8 cellular contexts compared by ENCODE assay signal in the genomic region with DNA sequence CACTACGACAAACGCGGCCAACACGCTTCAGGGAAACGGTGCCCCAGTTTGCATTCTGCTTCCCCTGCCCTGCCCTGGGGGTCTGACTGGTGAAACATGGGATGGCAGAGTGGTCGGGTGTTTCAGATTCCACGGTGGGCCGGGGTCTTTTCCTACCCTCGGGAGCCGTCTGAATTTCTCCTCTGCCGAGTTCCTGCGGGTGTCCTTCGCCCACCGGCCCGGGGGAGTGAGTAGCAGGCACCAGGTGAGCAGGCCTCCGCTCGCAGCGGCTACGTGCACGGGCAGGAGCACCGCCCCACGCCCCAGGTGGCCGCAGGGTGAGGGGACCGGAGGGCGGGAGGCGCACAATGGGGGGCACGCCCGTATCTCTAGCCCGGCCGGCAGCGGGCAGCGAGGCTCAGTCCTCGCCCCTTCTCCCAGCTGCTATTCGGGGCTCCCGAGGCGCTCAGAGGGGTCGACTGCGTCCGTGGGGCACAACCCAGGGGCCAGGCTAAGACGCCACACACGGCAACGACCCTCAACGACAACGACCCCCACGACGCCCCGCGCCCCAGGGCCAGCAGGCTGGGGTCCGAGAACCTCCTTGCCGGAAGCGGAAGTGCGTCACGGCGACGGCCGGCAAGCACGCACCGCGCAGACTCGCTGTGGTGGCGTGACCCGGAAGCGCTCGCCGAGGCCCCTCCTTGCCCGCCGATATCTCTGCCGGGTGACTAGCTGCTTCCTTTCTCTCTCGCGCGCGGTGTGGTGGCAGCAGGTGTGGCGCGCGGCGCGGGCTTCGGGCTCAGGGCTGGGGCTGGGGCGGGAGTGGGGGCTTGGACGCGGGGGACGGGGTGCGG. TPM values are rescaled to one million over a fixed set of nuclear protein-coding genes. Genes with fewer than 3 reads are reported as not detected.
DNase-seq lines count a peak whose midpoint lies in the region; ATAC-seq, FAIRE-seq and TF ChIP-seq lines count a peak whose summit lies in the region.

A gene (plus strand): TSS at position 721 of the 836 bp plus-strand sequence. CDS start 236 bp downstream, outside the sequence.

- FAIRE-seq in kidney (lab: Jason Lieb, UNC) = no peak

- peak within 1 kb of the TSS; percentile 95 to 99 for H3K9ac ChIP-seq in kidney (ENCODE audit: low read length in 2 of 2)

- ATAC-seq in GM18909 (IDR thresholded peaks at IDR 0.05; ENCODE audit: poor library complexity, unreplicated experiment) = peak; percentile 79
- ATAC-seq in HG03175 (IDR thresholded peaks at IDR 0.05; ENCODE audit: unreplicated experiment) = peak; percentile 88

- DNase-seq in AG08395 (ENCODE audit: low spot score) (peak; percentile 96), NCI-H2227 treated with DMSO at 0.1 percent for 48 hours (lab: John Stamatoyannopoulos, UW) (peak; percentile 93), kidney (peak; percentile 98)
- peak; percentile 88 for DNase-seq in activated CD4-positive, CD25-positive, alpha-beta regulatory T cell treated with anti-CD3 and anti-CD28 coated beads, Interleukin-2, amount 50 U/mL, for 16 hours (ENCODE audit: low read depth, low spot score)
- DNase-seq in central memory CD4-positive, alpha-beta T cell = peak; percentile 91
- DNase-seq in stimulated activated CD4-positive, alpha-beta T cell treated with anti-CD3 and anti-CD28 coated beads, Interleukin-15, amount 100 ng/mL, for 1 hour (ENCODE audit: low read depth in 1 of 2, low spot score in 1 of 2) = peak; percentile 80 to 90

- peak within 1 kb of the TSS; percentile 86 to 91 for H3K4me3 ChIP-seq in kidney (ENCODE audit: low read length in 2 of 2)

- peaks cover 9 to 18% of the 10 kb centered on the region in 2 donors for H3K36me3 ChIP-seq in kidney (ENCODE audit: control insufficient read depth in 1 of 2, insufficient read depth in 2 of 2, low read length in 2 of 2)

- intact Hi-C loops in kidney (cut with DNase I) = no loop called here

- peak; percentile 20 for TF ChIP-seq CTCF in kidney (IDR thresholded peaks at IDR 0.05; ENCODE audit: borderline replicate concordance, extremely low read depth, insufficient read depth)

- peak within 1 kb of the TSS; percentile 86 to 93 for H3K27ac ChIP-seq in kidney (ENCODE audit: low read depth in 2 of 2, low read length in 2 of 2)

- no peaks in the 10 kb centered on the region for H3K9me3 ChIP-seq in kidney (ENCODE audit: control insufficient read depth in 1 of 2, low read length in 2 of 2)

- peaks cover 17% of the 10 kb centered on the region in 2 donors for H3K4me1 ChIP-seq in kidney (ENCODE audit: control insufficient read depth in 1 of 2, insufficient read depth in 1 of 2, low read depth in 1 of 2, low read length in 2 of 2)

RNA-seq across cellular contexts. Expression of the gene that starts here (rescaled TPM):
- 1,221 TPM for total RNA-seq in kidney
- polyA plus RNA-seq in kidney (ENCODE audit: insufficient read depth, low read depth, low replicate concordance) = 2,336 TPM

Comparison
In these comparisons a context has a peak if more than half of its experiments do, and no peak if none do; other contexts are left out.
1. Peak in every context shown above with its lines: DNase-seq, ATAC-seq, H3K4me3 ChIP-seq and H3K27ac ChIP-seq.